8 cellular contexts compared by ENCODE assay signal in the genomic region with DNA sequence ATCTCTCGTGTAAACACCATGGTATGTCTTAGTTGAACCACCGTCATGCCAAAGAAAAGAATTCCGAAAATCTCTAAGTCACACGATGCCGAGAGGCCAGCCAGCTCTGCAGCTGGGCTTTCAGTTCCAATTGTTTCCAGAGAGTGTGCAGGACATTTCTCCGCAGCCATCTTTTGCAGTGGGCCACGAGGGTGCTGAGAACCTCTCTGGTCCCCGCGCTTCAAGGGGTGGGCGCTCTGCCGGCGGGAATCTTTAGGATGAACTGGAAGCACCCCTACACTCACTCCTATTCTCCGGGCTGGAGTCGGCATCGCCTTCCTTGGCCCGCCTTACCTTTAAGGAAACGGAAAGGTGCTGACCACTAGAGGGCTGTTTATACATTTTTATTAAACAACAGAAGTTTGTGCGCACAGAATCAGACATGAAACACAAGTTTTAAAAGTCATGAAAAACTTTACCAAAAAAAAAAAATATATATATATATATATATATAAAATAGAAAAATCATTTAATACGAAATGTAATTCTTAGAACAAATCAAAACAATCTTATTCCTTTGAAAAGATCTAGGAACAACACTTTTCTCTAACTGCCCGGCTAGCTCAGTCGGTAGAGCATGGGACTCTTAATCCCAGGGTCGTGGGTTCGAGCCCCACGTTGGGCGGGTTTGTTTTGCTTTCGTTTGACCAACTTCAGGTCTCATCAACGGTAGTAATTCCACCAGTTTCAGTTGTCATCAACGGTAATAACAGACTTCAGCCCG. TPM values are rescaled to one million over a fixed set of nuclear protein-coding genes. Genes with fewer than 3 reads are reported as not detected.
DNase-seq lines count a peak whose midpoint lies in the region; ATAC-seq and TF ChIP-seq lines count a peak whose summit lies in the region.

No MANE protein-coding gene starts in this region.

- H3K9me3 ChIP-seq in MG63: no peaks in the 10 kb centered on the region

- H3K4me1 ChIP-seq in GM23338 (ENCODE audit: insufficient read depth): no peaks in the 10 kb centered on the region

- peak overlapping the region; percentile 74 for H3K4me2 ChIP-seq in GM23338

- peaks cover 7% of the 10 kb centered on the region for H3K27me3 Mint-ChIP-seq in GM23338 (ENCODE audit: insufficient read depth, low read depth, poor library complexity)
- no peaks in the 10 kb centered on the region for H3K27me3 Mint-ChIP-seq in progenitor cell of endocrine pancreas

- peak overlapping the region; percentile 93 for H3K27ac ChIP-seq in GM23338 (ENCODE audit: low read depth)

- peaks cover 9% of the 10 kb centered on the region; the same call in 2 of the 3 replicates for H3K9me3 Mint-ChIP-seq in GM23338
- no peaks in the 10 kb centered on the region for H3K9me3 Mint-ChIP-seq in progenitor cell of endocrine pancreas (ENCODE audit: low read depth)

- H3K4me1 Mint-ChIP-seq in GM23338: no peaks in the 10 kb centered on the region
- peaks cover 2% of the 10 kb centered on the region for H3K4me1 Mint-ChIP-seq in progenitor cell of endocrine pancreas (ENCODE audit: low read depth)

- no peaks in the 10 kb centered on the region for H4K20me1 ChIP-seq in GM23338 (replicated peaks; ENCODE audit: insufficient read depth)

- H3K4me3 ChIP-seq in GM23338 (peak overlapping the region; percentile 59), MG63 (peak overlapping the region; percentile 51)

- intact Hi-C loops in left ventricle myocardium superior (cut with micrococcal nuclease): no loop called here

- no peaks in the 10 kb centered on the region for H3F3A ChIP-seq in GM23338 (replicated peaks; ENCODE audit: low read depth)

- peak; percentile 56 to 62 for TF ChIP-seq CTCF in GM23338 (conservative IDR thresholded peaks at IDR 0.05; ENCODE audit: low read depth in 2 of 2)
- TF ChIP-seq CTCF in progenitor cell of endocrine pancreas (IDR thresholded peaks at IDR 0.05; ENCODE audit: unreplicated experiment): peak; percentile 70

- no peaks in the 10 kb centered on the region for H3K9me2 ChIP-seq in GM23338 (ENCODE audit: insufficient read depth)

- ATAC-seq in GM23338: peak; percentile 99
- ATAC-seq in left ventricle myocardium superior: peak; percentile 88

- H3K4me3 Mint-ChIP-seq in GM23338 (peak overlapping the region; percentile 83), progenitor cell of endocrine pancreas (ENCODE audit: low read depth) (peak overlapping the region; percentile 83)

- H3K36me3 ChIP-seq in GM23338 (ENCODE audit: insufficient read depth) (no peaks in the 10 kb centered on the region), MG63 (no peaks in the 10 kb centered on the region)

- H3K36me3 Mint-ChIP-seq in GM23338 (ENCODE audit: low read depth): no peaks in the 10 kb centered on the region
- no peaks in the 10 kb centered on the region for H3K36me3 Mint-ChIP-seq in progenitor cell of endocrine pancreas (ENCODE audit: insufficient read depth)

- peak overlapping the region; percentile 85; the same call in 1 of the 2 replicates for H2AFZ ChIP-seq in GM23338

- H3K27me3 ChIP-seq in GM23338 (ENCODE audit: insufficient read depth) (no peaks in the 10 kb centered on the region), MG63 (no peaks in the 10 kb centered on the region)

- DNase-seq in DMS 273 treated with DMSO at 0.1 percent for 48 hours (lab: John Stamatoyannopoulos, UW): peak; percentile 68
- peak; percentile 96 for DNase-seq in GM23338 (ENCODE audit: low spot score)
- peak; percentile 86 for DNase-seq in MG63
- peak; percentile 88 for DNase-seq in SW480 (ENCODE audit: low spot score)
- peak; percentile 84 for DNase-seq in amniotic stem cell (lab: John Stamatoyannopoulos, UW)
- DNase-seq in left ventricle myocardium superior: peak; percentile 78
- peak; percentile 59 for DNase-seq in progenitor cell of endocrine pancreas (ENCODE audit: low spot score, unreplicated experiment)
- peak; percentile 66 for DNase-seq in ureter (ENCODE audit: low spot score)

- no peaks in the 10 kb centered on the region for H3K79me2 ChIP-seq in GM23338 (replicated peaks; ENCODE audit: insufficient read depth)

- H3K27ac Mint-ChIP-seq in GM23338: peak overlapping the region; percentile 97
- H3K27ac Mint-ChIP-seq in progenitor cell of endocrine pancreas: peak overlapping the region; percentile 98

TF ChIP-seq in GM23338, 12 proteins besides CTCF, POLR2A, EP300 and RAD21:
- TF ChIP-seq POLR2AphosphoS5 (IDR thresholded peaks at IDR 0.05; ENCODE audit: low read depth): peak; percentile 57
- no peak for TF ChIP-seq CREB1 (CRISPR knock-in tag; IDR thresholded peaks at IDR 0.05; ENCODE audit: low read depth)

RNA-seq across cellular contexts. Expression of gene MORF4L1, which starts 12.5 kb away (rescaled TPM):
- total RNA-seq in GM23338 (2014; rRNA removed; shearing (Covaris generic)): 491 and 520 TPM in 2 replicates
- polyA plus RNA-seq in GM23338 (2016; fragmentation: Nextera tagmentation; extraction: Ambion mirVana): 571 and 611 TPM in 2 replicates
- total RNA-seq in MG63 (2014; rRNA removed; shearing (Covaris generic); ENCODE audit: low replicate concordance): 448 and 463 TPM in 2 replicates
- total RNA-seq in left ventricle myocardium superior: 343 TPM
- 438 and 447 TPM in 2 replicates for total RNA-seq in progenitor cell of endocrine pancreas
- total RNA-seq in ureter: 252 TPM

RNA-seq across cellular contexts. Expression of gene ADAMTS7, which starts 48.9 kb away (rescaled TPM):
- 46.5 and 52.7 TPM in 2 replicates for total RNA-seq in GM23338 (2014; rRNA removed; shearing (Covaris generic))
- polyA plus RNA-seq in GM23338 (2016; fragmentation: Nextera tagmentation; extraction: Ambion mirVana): 11.2 and 11.6 TPM in 2 replicates
- 3.3 and 10.7 TPM in 2 replicates for total RNA-seq in MG63 (2014; rRNA removed; shearing (Covaris generic); ENCODE audit: low replicate concordance)
- 37.9 TPM for total RNA-seq in left ventricle myocardium superior
- 119 and 127 TPM in 2 replicates for total RNA-seq in progenitor cell of endocrine pancreas
- total RNA-seq in ureter: 4.2 TPM

Comparison
In these comparisons a context has a peak if more than half of its experiments do, and no peak if none do; other contexts are left out.
1. Peak in every context shown above with its lines: DNase-seq, ATAC-seq, H3K4me3 ChIP-seq and H3K27ac ChIP-seq.